ENCODE assay signal across 8 cellular contexts in genomic region chr10:126905776-126906703, GRCh38. TPM values are rescaled to one million over a fixed set of nuclear protein-coding genes. Genes with fewer than 3 reads are reported as not detected.
DNase-seq lines count a peak whose midpoint lies in the region; ATAC-seq, FAIRE-seq and TF ChIP-seq lines count a peak whose summit lies in the region.

No MANE protein-coding gene starts in this region.

- H3K4me1 ChIP-seq in HCT116 (ENCODE audit: control insufficient read depth in 1 of 2, insufficient read depth in 2 of 2, low read length in 2 of 2): peaks cover 24 to 44% of the 10 kb centered on the region in 2 experiments
- peaks cover 23% of the 10 kb centered on the region for H3K4me1 ChIP-seq in astrocyte (ENCODE audit: insufficient read depth, low read length)

- FAIRE-seq in astrocyte (lab: Jason Lieb, UNC): no peak

- H4K20me1 ChIP-seq in HCT116 (ENCODE audit: insufficient read depth) (no peaks in the 10 kb centered on the region), astrocyte (ENCODE audit: insufficient read depth, low read length) (peaks cover 45% of the 10 kb centered on the region)

- peaks cover 23% of the 10 kb centered on the region for H3K4me1 Mint-ChIP-seq in astrocyte (ENCODE audit: low read depth, unreplicated experiment)

- H3K4me2 ChIP-seq in HCT116 (ENCODE audit: low read length): peak overlapping the region; percentile 83
- peak overlapping the region; percentile 82 for H3K4me2 ChIP-seq in astrocyte (ENCODE audit: low read length)

- H3K27me3 ChIP-seq in HCT116 (ENCODE audit: insufficient read depth, low read length) (no peaks in the 10 kb centered on the region), astrocyte (ENCODE audit: insufficient read depth, low read length) (no peaks in the 10 kb centered on the region)

- no peaks in the 10 kb centered on the region for H3K36me3 ChIP-seq in HCT116 (ENCODE audit: control insufficient read depth in 1 of 2, insufficient read depth in 2 of 2, low read length in 2 of 2)
- no peaks in the 10 kb centered on the region for H3K36me3 ChIP-seq in astrocyte (ENCODE audit: insufficient read depth, low read length)

- H2AFZ ChIP-seq in HCT116 (ENCODE audit: low read depth, low read length, poor library complexity, severe bottlenecking) (no peak overlapping the region), astrocyte (ENCODE audit: low read depth, low read length) (peak overlapping the region; percentile 78)

- no TSS peak for BruUV-seq in HCT116 (replicated peaks; lab: Mats Ljungman, UMichigan)

- RAD21 ChIA-PET in HCT116 (lab: Charles Lee; ENCODE audit: low non-redundant PET in 1 of 2, low total read pairs in 2 of 2, uncharacterized antibody in 2 of 2, unreplicated experiment in 2 of 2): no interaction called here

- H3K36me3 Mint-ChIP-seq in astrocyte (ENCODE audit: low read depth, unreplicated experiment): peaks cover 8% of the 10 kb centered on the region

- H3K9me2 ChIP-seq in HCT116 (ENCODE audit: insufficient read depth): no peaks in the 10 kb centered on the region

- no peak for TF ChIP-seq CTCF in HCT116 (IDR thresholded peaks at IDR 0.05 in 2 of 3, conservative IDR thresholded peaks at IDR 0.05 in 1 of 3; ENCODE audit: borderline replicate concordance in 1 of 3, insufficient read depth in 1 of 3, low read depth in 2 of 3, low read length in 2 of 3)
- TF ChIP-seq CTCF in astrocyte (IDR thresholded peaks at IDR 0.05; ENCODE audit: insufficient read depth, low read depth, low read length): no peak

- H3K4me3 ChIP-seq in HCT116 (replicated peaks in 1 of 2; ENCODE audit: low read depth in 1 of 2, low read length in 2 of 2): peak overlapping the region; percentile 69 to 80
- peak overlapping the region; percentile 64 for H3K4me3 ChIP-seq in astrocyte (ENCODE audit: insufficient read depth, low read depth, low read length)
- peak overlapping the region; percentile 80 for H3K4me3 ChIP-seq in iPS-18c (ENCODE audit: insufficient read depth, low read depth, low read length)
- peak overlapping the region; percentile 56 to 91 (median 80) for H3K4me3 ChIP-seq in skin epidermis

- H3K27ac Mint-ChIP-seq in astrocyte (ENCODE audit: unreplicated experiment): peak overlapping the region; percentile 89

- H3K79me2 ChIP-seq in HCT116 (ENCODE audit: insufficient read depth, low read length) (peaks cover 51% of the 10 kb centered on the region), astrocyte (ENCODE audit: insufficient read depth, low read length) (peaks cover 57% of the 10 kb centered on the region)

- POLR2A ChIA-PET in HCT116 (lab: Charles Lee): no interaction called here

- no peak for TF ChIP-seq RAD21 in HCT116 (IDR thresholded peaks at IDR 0.05; ENCODE audit: low read depth)

- H3K27ac ChIP-seq in HCT116 (ENCODE audit: low read depth, low read length) (peak overlapping the region; percentile 80), astrocyte (ENCODE audit: low read depth, low read length) (peak overlapping the region; percentile 68), skin epidermis (peak overlapping the region; percentile 48 to 95 (median 88))

- no peaks in the 10 kb centered on the region for H3K9me3 ChIP-seq in HCT116 (ENCODE audit: control insufficient read depth in 1 of 2, insufficient read depth in 1 of 2, low read depth in 1 of 2, low read length in 2 of 2)
- H3K9me3 ChIP-seq in astrocyte (ENCODE audit: insufficient read depth, low read depth, low read length): no peaks in the 10 kb centered on the region
- no peaks in the 10 kb centered on the region for H3K9me3 ChIP-seq in iPS-18c (ENCODE audit: control insufficient read depth, insufficient read depth, low read length)

- H3K9me3 Mint-ChIP-seq in astrocyte (ENCODE audit: unreplicated experiment): peaks cover 2% of the 10 kb centered on the region

- ATAC-seq in HCT116 (peak; percentile 46), GM18505 (IDR thresholded peaks at IDR 0.05; ENCODE audit: unreplicated experiment) (no peak), GM21717 (IDR thresholded peaks at IDR 0.05; ENCODE audit: unreplicated experiment) (no peak), HG02642 (IDR thresholded peaks at IDR 0.05; ENCODE audit: poor library complexity, unreplicated experiment) (no peak)

- no peak for DNase-seq in HCT116 (ENCODE audit: low read depth, low spot score)
- DNase-seq in astrocyte (ENCODE audit: low read depth): no peak
- DNase-seq in DMS153 treated with DMSO at 0.1 percent for 48 hours (lab: John Stamatoyannopoulos, UW; ENCODE audit: unreplicated experiment): no peak

- CTCF ChIA-PET in HCT116 (lab: Charles Lee): no interaction called here

- no peak for TF ChIP-seq POLR2A in HCT116 (IDR thresholded peaks at IDR 0.05; ENCODE audit: borderline replicate concordance, extremely low read depth, insufficient read depth, insufficient read length)
- no peak for TF ChIP-seq POLR2A in GM18505 (IDR thresholded peaks at IDR 0.05; ENCODE audit: borderline replicate concordance, extremely low read depth, insufficient read depth, insufficient read length)

- intact Hi-C loops in HCT116 (cut with micrococcal nuclease): loop anchor here (10.0 kb wide), 1 partner anchor 239 kb away; no protein-coding TSS in a partner anchor

- H3K9ac ChIP-seq in HCT116 (ENCODE audit: low read length) (peak overlapping the region; percentile 70), astrocyte (ENCODE audit: low read length) (peak overlapping the region; percentile 89)

- no peaks in the 10 kb centered on the region for H3K27me3 Mint-ChIP-seq in astrocyte (ENCODE audit: low read depth, unreplicated experiment)

- peak overlapping the region; percentile 94 for H3K4me3 Mint-ChIP-seq in astrocyte (ENCODE audit: unreplicated experiment)

TF ChIP-seq in HCT116, 20 proteins besides CTCF, POLR2A, EP300 and RAD21 (continues in another document):
- no peak for TF ChIP-seq REST (IDR thresholded peaks at IDR 0.05; ENCODE audit: low read depth)
- no peak for TF ChIP-seq EZH2phosphoT487 (IDR thresholded peaks at IDR 0.05; ENCODE audit: borderline replicate concordance)
- TF ChIP-seq TCF7L2 (IDR thresholded peaks at IDR 0.05; ENCODE audit: borderline replicate concordance, extremely low read depth, insufficient read depth, insufficient read length): no peak
- TF ChIP-seq, protein P1, sequence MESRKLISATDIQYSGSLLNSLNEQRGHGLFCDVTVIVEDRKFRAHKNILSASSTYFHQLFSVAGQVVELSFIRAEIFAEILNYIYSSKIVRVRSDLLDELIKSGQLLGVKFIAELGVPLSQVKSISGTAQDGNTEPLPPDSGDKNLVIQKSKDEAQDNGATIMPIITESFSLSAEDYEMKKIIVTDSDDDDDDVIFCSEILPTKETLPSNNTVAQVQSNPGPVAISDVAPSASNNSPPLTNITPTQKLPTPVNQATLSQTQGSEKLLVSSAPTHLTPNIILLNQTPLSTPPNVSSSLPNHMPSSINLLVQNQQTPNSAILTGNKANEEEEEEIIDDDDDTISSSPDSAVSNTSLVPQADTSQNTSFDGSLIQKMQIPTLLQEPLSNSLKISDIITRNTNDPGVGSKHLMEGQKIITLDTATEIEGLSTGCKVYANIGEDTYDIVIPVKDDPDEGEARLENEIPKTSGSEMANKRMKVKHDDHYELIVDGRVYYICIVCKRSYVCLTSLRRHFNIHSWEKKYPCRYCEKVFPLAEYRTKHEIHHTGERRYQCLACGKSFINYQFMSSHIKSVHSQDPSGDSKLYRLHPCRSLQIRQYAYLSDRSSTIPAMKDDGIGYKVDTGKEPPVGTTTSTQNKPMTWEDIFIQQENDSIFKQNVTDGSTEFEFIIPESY (IDR thresholded peaks at IDR 0.05; ENCODE audit: extremely low read depth, insufficient replicate concordance, low read length): no peak
- TF ChIP-seq JUND (IDR thresholded peaks at IDR 0.05): no peak
- TF ChIP-seq CBX3 (IDR thresholded peaks at IDR 0.05; ENCODE audit: low read depth): no peak
- TF ChIP-seq ZNF274 (IDR thresholded peaks at IDR 0.05; ENCODE audit: low read depth, low read length): no peak
- TF ChIP-seq SIN3A (IDR thresholded peaks at IDR 0.05; ENCODE audit: low read depth): no peak; the same call in 1 of the 2 replicates
- TF ChIP-seq YY1 (IDR thresholded peaks at IDR 0.05; ENCODE audit: extremely low read depth, insufficient replicate concordance, low read depth, low read length): no peak
- TF ChIP-seq MAX (IDR thresholded peaks at IDR 0.05): no peak
- no peak for TF ChIP-seq SP1 (IDR thresholded peaks at IDR 0.05; ENCODE audit: low read depth)
- TF ChIP-seq EGR1 (IDR thresholded peaks at IDR 0.05; ENCODE audit: low read depth): no peak
- TF ChIP-seq CEBPB (IDR thresholded peaks at IDR 0.05; ENCODE audit: low read depth): no peak
- TF ChIP-seq POLR2AphosphoS5 (IDR thresholded peaks at IDR 0.05; ENCODE audit: low read depth, low read length): no peak
- TF ChIP-seq EZH2 (IDR thresholded peaks at IDR 0.05): no peak
- no peak for TF ChIP-seq ZFX (IDR thresholded peaks at IDR 0.05)
- no peak for TF ChIP-seq FOSL1 (IDR thresholded peaks at IDR 0.05; ENCODE audit: low read depth)

RNA-seq across cellular contexts. Expression of gene DOCK1, which starts 0.8 kb away (rescaled TPM):
- 46.5 TPM for total RNA-seq in HCT116 (2021; ENCODE audit: unreplicated experiment)
- 18.2 and 23.4 TPM in 2 replicates for polyA plus RNA-seq in HCT116 (2012)
- total RNA-seq in astrocyte: 42.5 and 45.0 TPM in 2 replicates
